2 cellular contexts compared by ENCODE assay signal in the genomic region with DNA sequence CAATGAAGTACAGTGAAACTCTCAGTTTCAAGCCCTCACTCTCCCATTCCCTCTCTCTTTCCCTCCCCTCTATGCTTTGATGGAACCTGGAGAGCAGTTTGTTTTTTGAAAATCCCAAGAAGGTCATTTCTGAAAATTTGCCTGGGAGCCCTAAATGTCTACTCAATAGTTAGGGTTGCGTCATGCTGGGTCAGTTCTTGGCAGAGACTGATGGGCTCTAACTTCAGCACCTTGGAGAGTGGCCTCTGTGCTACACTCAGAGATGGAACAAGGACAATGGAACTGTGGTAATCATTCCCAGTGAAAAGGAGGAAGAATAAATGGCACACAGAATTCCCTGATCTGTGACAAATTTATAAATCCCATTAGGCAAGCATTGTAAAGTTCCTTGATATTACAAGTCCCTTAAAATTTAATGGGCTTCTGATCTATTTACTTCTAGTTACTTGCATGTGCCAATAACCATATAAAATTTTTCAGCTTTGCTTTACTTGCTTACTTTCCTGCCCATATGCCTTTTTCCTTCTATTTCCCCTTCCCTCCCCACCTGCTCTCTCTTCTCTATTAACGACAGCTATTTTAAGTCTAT.
A peak's percentile ranks its signal among the peaks of the same experiment; 100 is the strongest.
TF ChIP-seq lines count a peak whose summit lies in the region.

No MANE protein-coding gene starts in this region.

TF ChIP-seq in K562, 482 proteins besides CTCF, POLR2A, EP300 and RAD21 (continued from another document and continues in another):
- TF ChIP-seq, protein P1, sequence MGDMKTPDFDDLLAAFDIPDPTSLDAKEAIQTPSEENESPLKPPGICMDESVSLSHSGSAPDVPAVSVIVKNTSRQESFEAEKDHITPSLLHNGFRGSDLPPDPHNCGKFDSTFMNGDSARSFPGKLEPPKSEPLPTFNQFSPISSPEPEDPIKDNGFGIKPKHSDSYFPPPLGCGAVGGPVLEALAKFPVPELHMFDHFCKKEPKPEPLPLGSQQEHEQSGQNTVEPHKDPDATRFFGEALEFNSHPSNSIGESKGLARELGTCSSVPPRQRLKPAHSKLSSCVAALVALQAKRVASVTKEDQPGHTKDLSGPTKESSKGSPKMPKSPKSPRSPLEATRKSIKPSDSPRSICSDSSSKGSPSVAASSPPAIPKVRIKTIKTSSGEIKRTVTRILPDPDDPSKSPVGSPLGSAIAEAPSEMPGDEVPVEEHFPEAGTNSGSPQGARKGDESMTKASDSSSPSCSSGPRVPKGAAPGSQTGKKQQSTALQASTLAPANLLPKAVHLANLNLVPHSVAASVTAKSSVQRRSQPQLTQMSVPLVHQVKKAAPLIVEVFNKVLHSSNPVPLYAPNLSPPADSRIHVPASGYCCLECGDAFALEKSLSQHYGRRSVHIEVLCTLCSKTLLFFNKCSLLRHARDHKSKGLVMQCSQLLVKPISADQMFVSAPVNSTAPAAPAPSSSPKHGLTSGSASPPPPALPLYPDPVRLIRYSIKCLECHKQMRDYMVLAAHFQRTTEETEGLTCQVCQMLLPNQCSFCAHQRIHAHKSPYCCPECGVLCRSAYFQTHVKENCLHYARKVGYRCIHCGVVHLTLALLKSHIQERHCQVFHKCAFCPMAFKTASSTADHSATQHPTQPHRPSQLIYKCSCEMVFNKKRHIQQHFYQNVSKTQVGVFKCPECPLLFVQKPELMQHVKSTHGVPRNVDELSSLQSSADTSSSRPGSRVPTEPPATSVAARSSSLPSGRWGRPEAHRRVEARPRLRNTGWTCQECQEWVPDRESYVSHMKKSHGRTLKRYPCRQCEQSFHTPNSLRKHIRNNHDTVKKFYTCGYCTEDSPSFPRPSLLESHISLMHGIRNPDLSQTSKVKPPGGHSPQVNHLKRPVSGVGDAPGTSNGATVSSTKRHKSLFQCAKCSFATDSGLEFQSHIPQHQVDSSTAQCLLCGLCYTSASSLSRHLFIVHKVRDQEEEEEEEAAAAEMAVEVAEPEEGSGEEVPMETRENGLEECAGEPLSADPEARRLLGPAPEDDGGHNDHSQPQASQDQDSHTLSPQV (IDR thresholded peaks at IDR 0.05), result no peak
- TF ChIP-seq KDM2B (CRISPR knock-in tag; IDR thresholded peaks at IDR 0.05) (no peak), ZNF282 (CRISPR knock-in tag; IDR thresholded peaks at IDR 0.05) (no peak), PML (IDR thresholded peaks at IDR 0.05; ENCODE audit: low read length) (no peak), SRSF9 (IDR thresholded peaks at IDR 0.05; ENCODE audit: borderline replicate concordance, low read depth, low read length) (no peak), TEAD1 (CRISPR knock-in tag; IDR thresholded peaks at IDR 0.05) (0 out of 4 replicates have a peak, but pooled peaks of 1 of the 2 experiments have one; percentile 37), TCF7 (IDR thresholded peaks at IDR 0.05; ENCODE audit: borderline replicate concordance) (no peak), KHSRP (IDR thresholded peaks at IDR 0.05) (no peak), TBP (optimal IDR thresholded peaks at IDR 0.05; ENCODE audit: low read depth, low read length) (no peak), KAT2B (IDR thresholded peaks at IDR 0.05; ENCODE audit: low read depth, low read length) (no peak)
- TF ChIP-seq, protein P2, sequence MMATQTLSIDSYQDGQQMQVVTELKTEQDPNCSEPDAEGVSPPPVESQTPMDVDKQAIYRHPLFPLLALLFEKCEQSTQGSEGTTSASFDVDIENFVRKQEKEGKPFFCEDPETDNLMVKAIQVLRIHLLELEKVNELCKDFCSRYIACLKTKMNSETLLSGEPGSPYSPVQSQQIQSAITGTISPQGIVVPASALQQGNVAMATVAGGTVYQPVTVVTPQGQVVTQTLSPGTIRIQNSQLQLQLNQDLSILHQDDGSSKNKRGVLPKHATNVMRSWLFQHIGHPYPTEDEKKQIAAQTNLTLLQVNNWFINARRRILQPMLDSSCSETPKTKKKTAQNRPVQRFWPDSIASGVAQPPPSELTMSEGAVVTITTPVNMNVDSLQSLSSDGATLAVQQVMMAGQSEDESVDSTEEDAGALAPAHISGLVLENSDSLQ (IDR thresholded peaks at IDR 0.05), result peak; percentile 49
- TF ChIP-seq, protein P3, sequence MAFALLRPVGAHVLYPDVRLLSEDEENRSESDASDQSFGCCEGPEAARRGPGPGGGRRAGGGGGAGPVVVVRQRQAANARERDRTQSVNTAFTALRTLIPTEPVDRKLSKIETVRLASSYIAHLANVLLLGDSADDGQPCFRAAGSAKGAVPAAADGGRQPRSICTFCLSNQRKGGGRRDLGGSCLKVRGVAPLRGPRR (CRISPR knock-in tag; IDR thresholded peaks at IDR 0.05), result 0 out of 2 replicates have a peak, but pooled peaks have one; percentile 50
- TF ChIP-seq, protein P4, sequence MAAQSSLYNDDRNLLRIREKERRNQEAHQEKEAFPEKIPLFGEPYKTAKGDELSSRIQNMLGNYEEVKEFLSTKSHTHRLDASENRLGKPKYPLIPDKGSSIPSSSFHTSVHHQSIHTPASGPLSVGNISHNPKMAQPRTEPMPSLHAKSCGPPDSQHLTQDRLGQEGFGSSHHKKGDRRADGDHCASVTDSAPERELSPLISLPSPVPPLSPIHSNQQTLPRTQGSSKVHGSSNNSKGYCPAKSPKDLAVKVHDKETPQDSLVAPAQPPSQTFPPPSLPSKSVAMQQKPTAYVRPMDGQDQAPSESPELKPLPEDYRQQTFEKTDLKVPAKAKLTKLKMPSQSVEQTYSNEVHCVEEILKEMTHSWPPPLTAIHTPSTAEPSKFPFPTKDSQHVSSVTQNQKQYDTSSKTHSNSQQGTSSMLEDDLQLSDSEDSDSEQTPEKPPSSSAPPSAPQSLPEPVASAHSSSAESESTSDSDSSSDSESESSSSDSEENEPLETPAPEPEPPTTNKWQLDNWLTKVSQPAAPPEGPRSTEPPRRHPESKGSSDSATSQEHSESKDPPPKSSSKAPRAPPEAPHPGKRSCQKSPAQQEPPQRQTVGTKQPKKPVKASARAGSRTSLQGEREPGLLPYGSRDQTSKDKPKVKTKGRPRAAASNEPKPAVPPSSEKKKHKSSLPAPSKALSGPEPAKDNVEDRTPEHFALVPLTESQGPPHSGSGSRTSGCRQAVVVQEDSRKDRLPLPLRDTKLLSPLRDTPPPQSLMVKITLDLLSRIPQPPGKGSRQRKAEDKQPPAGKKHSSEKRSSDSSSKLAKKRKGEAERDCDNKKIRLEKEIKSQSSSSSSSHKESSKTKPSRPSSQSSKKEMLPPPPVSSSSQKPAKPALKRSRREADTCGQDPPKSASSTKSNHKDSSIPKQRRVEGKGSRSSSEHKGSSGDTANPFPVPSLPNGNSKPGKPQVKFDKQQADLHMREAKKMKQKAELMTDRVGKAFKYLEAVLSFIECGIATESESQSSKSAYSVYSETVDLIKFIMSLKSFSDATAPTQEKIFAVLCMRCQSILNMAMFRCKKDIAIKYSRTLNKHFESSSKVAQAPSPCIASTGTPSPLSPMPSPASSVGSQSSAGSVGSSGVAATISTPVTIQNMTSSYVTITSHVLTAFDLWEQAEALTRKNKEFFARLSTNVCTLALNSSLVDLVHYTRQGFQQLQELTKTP (IDR thresholded peaks at IDR 0.05; ENCODE audit: low read depth in 1 of 2, partially characterized antibody in 2 of 2), result peak in 1 of 2 experiments; percentile 88

TF ChIP-seq in HepG2, 621 proteins besides CTCF, POLR2A, EP300 and RAD21 (continued from another document and continues in another):
- TF ChIP-seq, protein P5, sequence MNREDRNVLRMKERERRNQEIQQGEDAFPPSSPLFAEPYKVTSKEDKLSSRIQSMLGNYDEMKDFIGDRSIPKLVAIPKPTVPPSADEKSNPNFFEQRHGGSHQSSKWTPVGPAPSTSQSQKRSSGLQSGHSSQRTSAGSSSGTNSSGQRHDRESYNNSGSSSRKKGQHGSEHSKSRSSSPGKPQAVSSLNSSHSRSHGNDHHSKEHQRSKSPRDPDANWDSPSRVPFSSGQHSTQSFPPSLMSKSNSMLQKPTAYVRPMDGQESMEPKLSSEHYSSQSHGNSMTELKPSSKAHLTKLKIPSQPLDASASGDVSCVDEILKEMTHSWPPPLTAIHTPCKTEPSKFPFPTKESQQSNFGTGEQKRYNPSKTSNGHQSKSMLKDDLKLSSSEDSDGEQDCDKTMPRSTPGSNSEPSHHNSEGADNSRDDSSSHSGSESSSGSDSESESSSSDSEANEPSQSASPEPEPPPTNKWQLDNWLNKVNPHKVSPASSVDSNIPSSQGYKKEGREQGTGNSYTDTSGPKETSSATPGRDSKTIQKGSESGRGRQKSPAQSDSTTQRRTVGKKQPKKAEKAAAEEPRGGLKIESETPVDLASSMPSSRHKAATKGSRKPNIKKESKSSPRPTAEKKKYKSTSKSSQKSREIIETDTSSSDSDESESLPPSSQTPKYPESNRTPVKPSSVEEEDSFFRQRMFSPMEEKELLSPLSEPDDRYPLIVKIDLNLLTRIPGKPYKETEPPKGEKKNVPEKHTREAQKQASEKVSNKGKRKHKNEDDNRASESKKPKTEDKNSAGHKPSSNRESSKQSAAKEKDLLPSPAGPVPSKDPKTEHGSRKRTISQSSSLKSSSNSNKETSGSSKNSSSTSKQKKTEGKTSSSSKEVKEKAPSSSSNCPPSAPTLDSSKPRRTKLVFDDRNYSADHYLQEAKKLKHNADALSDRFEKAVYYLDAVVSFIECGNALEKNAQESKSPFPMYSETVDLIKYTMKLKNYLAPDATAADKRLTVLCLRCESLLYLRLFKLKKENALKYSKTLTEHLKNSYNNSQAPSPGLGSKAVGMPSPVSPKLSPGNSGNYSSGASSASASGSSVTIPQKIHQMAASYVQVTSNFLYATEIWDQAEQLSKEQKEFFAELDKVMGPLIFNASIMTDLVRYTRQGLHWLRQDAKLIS (CRISPR knock-in tag; IDR thresholded peaks at IDR 0.05), result no peak
- TF ChIP-seq MIXL1 (CRISPR knock-in tag; IDR thresholded peaks at IDR 0.05) (0 out of 2 replicates have a peak, but pooled peaks have one; percentile 24), SNAI1 (CRISPR knock-in tag; IDR thresholded peaks at IDR 0.05; ENCODE audit: borderline replicate concordance) (no peak), ZNF557 (CRISPR knock-in tag; IDR thresholded peaks at IDR 0.05) (peak; percentile 73; the same call in 1 of the 2 replicates), ZNF354B (CRISPR knock-in tag; IDR thresholded peaks at IDR 0.05) (no peak), ZNF264 (CRISPR knock-in tag; IDR thresholded peaks at IDR 0.05) (0 out of 2 replicates have a peak, but pooled peaks have one; percentile 38), KLF6 (CRISPR knock-in tag; IDR thresholded peaks at IDR 0.05) (peak; percentile 65; the same call in 1 of the 2 replicates), FOXK1 (CRISPR knock-in tag; IDR thresholded peaks at IDR 0.05; ENCODE audit: borderline replicate concordance, low read depth) (peak; percentile 34; the same call in 1 of the 2 replicates), PRMT3 (CRISPR knock-in tag; IDR thresholded peaks at IDR 0.05; ENCODE audit: borderline replicate concordance, low read depth) (no peak), EHMT2 (IDR thresholded peaks at IDR 0.05; ENCODE audit: borderline replicate concordance, low read depth, low read length) (peak; percentile 98), ETV6 (CRISPR knock-in tag; conservative IDR thresholded peaks at IDR 0.05) (no peak), CEBPB (IDR thresholded peaks at IDR 0.05; ENCODE audit: borderline replicate concordance, low read depth, low read length) (peak; percentile 78), JARID2 (CRISPR knock-in tag; IDR thresholded peaks at IDR 0.05; ENCODE audit: insufficient replicate concordance) (no peak), KLF16 (CRISPR knock-in tag; IDR thresholded peaks at IDR 0.05) (peak in 1 of 2 experiments; percentile 54; a peak in 1 of 4 replicates), FOSL1 (CRISPR knock-in tag; IDR thresholded peaks at IDR 0.05; ENCODE audit: borderline replicate concordance) (no peak), WIZ (CRISPR knock-in tag; IDR thresholded peaks at IDR 0.05) (peak; percentile 94)
- TF ChIP-seq, protein P6, sequence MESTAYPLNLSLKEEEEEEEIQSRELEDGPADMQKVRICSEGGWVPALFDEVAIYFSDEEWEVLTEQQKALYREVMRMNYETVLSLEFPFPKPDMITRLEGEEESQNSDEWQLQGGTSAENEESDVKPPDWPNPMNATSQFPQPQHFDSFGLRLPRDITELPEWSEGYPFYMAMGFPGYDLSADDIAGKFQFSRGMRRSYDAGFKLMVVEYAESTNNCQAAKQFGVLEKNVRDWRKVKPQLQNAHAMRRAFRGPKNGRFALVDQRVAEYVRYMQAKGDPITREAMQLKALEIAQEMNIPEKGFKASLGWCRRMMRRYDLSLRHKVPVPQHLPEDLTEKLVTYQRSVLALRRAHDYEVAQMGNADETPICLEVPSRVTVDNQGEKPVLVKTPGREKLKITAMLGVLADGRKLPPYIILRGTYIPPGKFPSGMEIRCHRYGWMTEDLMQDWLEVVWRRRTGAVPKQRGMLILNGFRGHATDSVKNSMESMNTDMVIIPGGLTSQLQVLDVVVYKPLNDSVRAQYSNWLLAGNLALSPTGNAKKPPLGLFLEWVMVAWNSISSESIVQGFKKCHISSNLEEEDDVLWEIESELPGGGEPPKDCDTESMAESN (CRISPR knock-in tag; conservative IDR thresholded peaks at IDR 0.05), result no peak
- TF ChIP-seq, protein P7, sequence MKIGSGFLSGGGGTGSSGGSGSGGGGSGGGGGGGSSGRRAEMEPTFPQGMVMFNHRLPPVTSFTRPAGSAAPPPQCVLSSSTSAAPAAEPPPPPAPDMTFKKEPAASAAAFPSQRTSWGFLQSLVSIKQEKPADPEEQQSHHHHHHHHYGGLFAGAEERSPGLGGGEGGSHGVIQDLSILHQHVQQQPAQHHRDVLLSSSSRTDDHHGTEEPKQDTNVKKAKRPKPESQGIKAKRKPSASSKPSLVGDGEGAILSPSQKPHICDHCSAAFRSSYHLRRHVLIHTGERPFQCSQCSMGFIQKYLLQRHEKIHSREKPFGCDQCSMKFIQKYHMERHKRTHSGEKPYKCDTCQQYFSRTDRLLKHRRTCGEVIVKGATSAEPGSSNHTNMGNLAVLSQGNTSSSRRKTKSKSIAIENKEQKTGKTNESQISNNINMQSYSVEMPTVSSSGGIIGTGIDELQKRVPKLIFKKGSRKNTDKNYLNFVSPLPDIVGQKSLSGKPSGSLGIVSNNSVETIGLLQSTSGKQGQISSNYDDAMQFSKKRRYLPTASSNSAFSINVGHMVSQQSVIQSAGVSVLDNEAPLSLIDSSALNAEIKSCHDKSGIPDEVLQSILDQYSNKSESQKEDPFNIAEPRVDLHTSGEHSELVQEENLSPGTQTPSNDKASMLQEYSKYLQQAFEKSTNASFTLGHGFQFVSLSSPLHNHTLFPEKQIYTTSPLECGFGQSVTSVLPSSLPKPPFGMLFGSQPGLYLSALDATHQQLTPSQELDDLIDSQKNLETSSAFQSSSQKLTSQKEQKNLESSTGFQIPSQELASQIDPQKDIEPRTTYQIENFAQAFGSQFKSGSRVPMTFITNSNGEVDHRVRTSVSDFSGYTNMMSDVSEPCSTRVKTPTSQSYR (CRISPR knock-in tag; IDR thresholded peaks at IDR 0.05; ENCODE audit: borderline replicate concordance), result no peak
- TF ChIP-seq, protein P8, sequence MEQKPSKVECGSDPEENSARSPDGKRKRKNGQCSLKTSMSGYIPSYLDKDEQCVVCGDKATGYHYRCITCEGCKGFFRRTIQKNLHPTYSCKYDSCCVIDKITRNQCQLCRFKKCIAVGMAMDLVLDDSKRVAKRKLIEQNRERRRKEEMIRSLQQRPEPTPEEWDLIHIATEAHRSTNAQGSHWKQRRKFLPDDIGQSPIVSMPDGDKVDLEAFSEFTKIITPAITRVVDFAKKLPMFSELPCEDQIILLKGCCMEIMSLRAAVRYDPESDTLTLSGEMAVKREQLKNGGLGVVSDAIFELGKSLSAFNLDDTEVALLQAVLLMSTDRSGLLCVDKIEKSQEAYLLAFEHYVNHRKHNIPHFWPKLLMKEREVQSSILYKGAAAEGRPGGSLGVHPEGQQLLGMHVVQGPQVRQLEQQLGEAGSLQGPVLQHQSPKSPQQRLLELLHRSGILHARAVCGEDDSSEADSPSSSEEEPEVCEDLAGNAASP (CRISPR knock-in tag; IDR thresholded peaks at IDR 0.05; ENCODE audit: borderline replicate concordance), result peak; percentile 21; the same call in 1 of the 2 replicates
